ENCODE assay signal across 8 cellular contexts in the genomic region with DNA sequence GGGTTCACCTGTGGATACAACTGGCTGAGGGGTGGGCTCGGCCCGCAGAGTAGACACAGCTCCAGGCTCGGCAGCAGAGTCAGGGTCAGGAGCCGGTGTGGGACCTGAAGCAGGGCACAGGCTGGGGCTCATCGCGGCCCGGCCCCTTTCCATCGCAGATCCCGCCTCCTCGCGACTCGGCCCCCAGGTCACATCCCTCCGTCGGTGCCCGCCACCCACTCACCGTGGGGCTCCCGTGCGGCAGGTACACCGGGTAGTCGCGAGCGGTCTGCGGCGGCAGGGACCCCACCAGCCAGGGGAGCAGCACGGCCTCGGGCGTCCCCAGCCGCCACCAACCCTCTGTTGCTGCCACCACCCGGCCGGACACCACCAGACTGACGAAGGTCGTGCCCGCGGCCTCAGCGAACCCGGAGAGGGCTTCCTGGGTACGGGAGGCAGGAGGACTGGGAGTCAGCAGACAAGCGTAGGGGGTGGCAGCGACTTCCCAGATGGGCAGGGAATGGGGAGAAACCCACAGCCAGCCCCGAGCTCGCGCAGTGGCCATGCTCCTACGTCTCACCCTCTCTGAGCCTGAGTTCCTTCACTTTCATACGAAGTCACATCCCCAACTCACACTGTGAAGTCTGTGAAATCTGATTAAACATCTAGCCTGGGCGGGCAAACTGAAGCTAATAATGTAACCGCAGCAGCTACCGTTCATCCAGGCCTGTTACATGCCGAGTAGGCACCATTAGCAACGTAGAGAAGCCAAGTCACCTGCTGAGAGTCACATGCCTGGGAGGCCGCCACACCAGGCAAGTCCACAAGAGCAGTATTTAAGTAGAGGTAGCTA. TPM values are rescaled to one million over a fixed set of nuclear protein-coding genes. Genes with fewer than 3 reads are reported as not detected.
DNase-seq lines count a peak whose midpoint lies in the region; ATAC-seq, FAIRE-seq and TF ChIP-seq lines count a peak whose summit lies in the region.

No MANE protein-coding gene starts in this region.

- H3K4me2 ChIP-seq in A549 (peak overlapping the region; percentile 92), HepG2 (ENCODE audit: low read depth, low read length) (peak overlapping the region; percentile 79)

- peaks cover 21% of the 10 kb centered on the region for H3K4me1 ChIP-seq in A549
- no peaks in the 10 kb centered on the region; the same call in 1 of the 2 replicates for H3K4me1 ChIP-seq in HEK293 (ENCODE audit: control insufficient read depth, insufficient read depth, low read length)
- peaks cover 14% of the 10 kb centered on the region for H3K4me1 ChIP-seq in HepG2 (ENCODE audit: insufficient read depth, low read length)

- H3K9me3 ChIP-seq in A549, result no peaks in the 10 kb centered on the region
- H3K9me3 ChIP-seq in HEK293 (ENCODE audit: control insufficient read depth, insufficient read depth, low read depth, low read length), result no peaks in the 10 kb centered on the region
- H3K9me3 ChIP-seq in HepG2 (ENCODE audit: low read length), result no peaks in the 10 kb centered on the region

- no peaks in the 10 kb centered on the region for H3K27me3 Mint-ChIP-seq in activated B cell treated with CpG ODN at 0.5 μM for 24 hours
- peaks cover 3% of the 10 kb centered on the region for H3K27me3 Mint-ChIP-seq in dendritic cell treated with granulocyte-macrophage colony-stimulating factor and Interleukin-4, amounts not matched to agents 40 ng/mL and 50 ng/mL, for 4 days

- ATAC-seq in A549 (peak; percentile 44 to 56), activated B cell treated with CpG ODN at 0.5 μM for 24 hours (ENCODE audit: low read depth) (peak; percentile 43), HepG2 (peak; percentile 87), HG02763 (IDR thresholded peaks at IDR 0.05; ENCODE audit: unreplicated experiment) (no peak), HG03280 (IDR thresholded peaks at IDR 0.05; ENCODE audit: unreplicated experiment) (no peak)

- in situ Hi-C loops in HepG2 (cut with HindIII; ENCODE audit: extremely low pct_ligation_motif_present, low pct_unique_long_range_greater_than_20kb), result no loop called here

- no peaks in the 10 kb centered on the region for H3K27me3 ChIP-seq in HepG2 (ENCODE audit: control insufficient read depth in 1 of 2, insufficient read depth in 2 of 2, low read length in 2 of 2)

- H3K36me3 ChIP-seq in HEK293 (ENCODE audit: control insufficient read depth in 2 of 2, insufficient read depth in 1 of 2, low read length in 2 of 2), result peaks cover 6 to 40% of the 10 kb centered on the region in 2 experiments; a peak in 2 of 3 replicates
- H3K36me3 ChIP-seq in HepG2 (replicated peaks in 1 of 2; ENCODE audit: control insufficient read depth in 1 of 2, insufficient read depth in 2 of 2, low read length in 2 of 2), result no peaks in the 10 kb centered on the region; a peak in 1 of 5 replicates

- H2AFZ ChIP-seq in HepG2 (ENCODE audit: low read length), result peak overlapping the region; percentile 61

- H3K4me1 Mint-ChIP-seq in activated B cell treated with CpG ODN at 0.5 μM for 24 hours, result peaks cover 53% of the 10 kb centered on the region
- H3K4me1 Mint-ChIP-seq in dendritic cell treated with granulocyte-macrophage colony-stimulating factor and Interleukin-4, amounts not matched to agents 40 ng/mL and 50 ng/mL, for 4 days (ENCODE audit: low read depth), result peaks cover 69% of the 10 kb centered on the region

- H3K9me3 Mint-ChIP-seq in activated B cell treated with CpG ODN at 0.5 μM for 24 hours, result no peaks in the 10 kb centered on the region
- H3K9me3 Mint-ChIP-seq in dendritic cell treated with granulocyte-macrophage colony-stimulating factor and Interleukin-4, amounts not matched to agents 40 ng/mL and 50 ng/mL, for 4 days, result no peaks in the 10 kb centered on the region

- TF ChIP-seq CTCF in A549 (IDR thresholded peaks at IDR 0.05) (0 out of 3 replicates have a peak, but pooled peaks have one; percentile 15), HEK293 (tag by site-specific recombination; IDR thresholded peaks at IDR 0.05) (no peak), activated B cell treated with CpG ODN at 0.5 μM for 24 hours (IDR thresholded peaks at IDR 0.05) (no peak), HepG2 (CRISPR knock-in tag; IDR thresholded peaks at IDR 0.05) (peak; percentile 75)

- no peak for TF ChIP-seq EP300 in A549 (IDR thresholded peaks at IDR 0.05)
- TF ChIP-seq EP300 in HepG2 (IDR thresholded peaks at IDR 0.05; ENCODE audit: low read depth in 2 of 2, low read length in 2 of 2), result no peak
- TF ChIP-seq EP300 in HepG2 (CRISPR knock-in tag; IDR thresholded peaks at IDR 0.05; ENCODE audit: borderline replicate concordance), result no peak

- H3K4me3 ChIP-seq in A549, result peak overlapping the region; percentile 62
- H3K4me3 ChIP-seq in HEK293 (ENCODE audit: low read depth, low read length), result no peak overlapping the region
- H3K4me3 ChIP-seq in HepG2 (replicated peaks in 1 of 3; ENCODE audit: insufficient read depth in 1 of 3, low read depth in 2 of 3, low read length in 3 of 3), result peak overlapping the region; percentile 54 to 72 (median 62)

- 0 out of 5 replicates have a peak, but pooled peaks have one; percentile 20 to 23 for TF ChIP-seq RAD21 in A549 (conservative IDR thresholded peaks at IDR 0.05 in 1 of 2, IDR thresholded peaks at IDR 0.05 in 1 of 2)
- TF ChIP-seq RAD21 in HepG2 (CRISPR knock-in tag; IDR thresholded peaks at IDR 0.05), result peak; percentile 50

- intact Hi-C loops in activated B cell treated with CpG ODN at 0.5 μM for 24 hours (cut with micrococcal nuclease), result loop anchor here (2.0 kb wide), 1 partner anchor 119 kb away; a partner anchor contains a TSS
- intact Hi-C loops in dendritic cell treated with granulocyte-macrophage colony-stimulating factor and Interleukin-4, amounts not matched to agents 40 ng/mL and 50 ng/mL, for 4 days (cut with micrococcal nuclease), result no loop called here
- intact Hi-C loops in HepG2 (cut with micrococcal nuclease; ENCODE audit: unreplicated experiment), result no loop called here

- H3K36me3 Mint-ChIP-seq in activated B cell treated with CpG ODN at 0.5 μM for 24 hours (ENCODE audit: low read depth), result peaks cover 15% of the 10 kb centered on the region
- peaks cover 58% of the 10 kb centered on the region for H3K36me3 Mint-ChIP-seq in dendritic cell treated with granulocyte-macrophage colony-stimulating factor and Interleukin-4, amounts not matched to agents 40 ng/mL and 50 ng/mL, for 4 days (ENCODE audit: low read depth)

- CTCF ChIA-PET in A549 (lab: Yijun Ruan, JAX) (interaction anchor here (0.7 to 3.1 kb wide), 15 partner anchors 17 to 131 kb away, joined by 3 to 16 read pairs (median 3); no protein-coding TSS in a partner anchor), HEK293 (lab: Yijun Ruan, JAX) (interaction anchor here (0.6 to 1.1 kb wide), 5 partner anchors 12 to 124 kb away, joined by 3 to 6 read pairs (median 3); no protein-coding TSS in a partner anchor), activated B cell treated with CpG ODN at 0.5 μM for 24 hours (lab: Charles Lee) (no interaction called here), HepG2 (lab: Yijun Ruan, JAX; ENCODE audit: low intra/inter-chr PET ratio, low total read pairs) (no interaction called here)

- no peak for FAIRE-seq in A549 (lab: Jason Lieb, UNC)
- no peak for FAIRE-seq in HepG2 (lab: Jason Lieb, UNC)

- BruUV-seq in HepG2 (replicated peaks; lab: Mats Ljungman, UMichigan), result no TSS peak

- TF ChIP-seq POLR2A in A549 (IDR thresholded peaks at IDR 0.05; ENCODE audit: low read length) (no peak), HepG2 (IDR thresholded peaks at IDR 0.05; ENCODE audit: insufficient read depth in 1 of 2, low read depth in 2 of 2, low read length in 2 of 2) (no peak)

- H3K79me2 ChIP-seq in HepG2 (ENCODE audit: insufficient read depth, low read length), result no peaks in the 10 kb centered on the region

- 48% methylated on average over 50 of the region's 50 CpGs for WGBS in A549 (ENCODE audit: missing lambda C conversion rate)
- WGBS in HepG2 (ENCODE audit: low lambda C conversion rate), result 8% methylated on average over 25 of the region's 50 CpGs

- DNase-seq in A549 (ENCODE audit: low read depth in 1 of 2, low spot score in 1 of 2) (peak; percentile 42 to 60), activated B cell treated with CpG ODN at 0.5 μM for 24 hours (peak; percentile 69), HepG2 (ENCODE audit: low spot score) (peak; percentile 35)
- peak; percentile 42 to 46 for DNase-seq in stimulated activated CD4-positive, alpha-beta T cell treated with anti-CD3 and anti-CD28 coated beads, Interleukin-4, amount 100 ng/mL, for 4 hours

- H3K27ac ChIP-seq in A549 (peak overlapping the region; percentile 58 to 72), HEK293 (ENCODE audit: extremely low read depth, low read depth, low read length) (no peak overlapping the region), HepG2 (ENCODE audit: extremely low read length, insufficient read depth, low read length) (no peak overlapping the region)

- POLR2A ChIA-PET in A549 (lab: Yijun Ruan, JAX), result interaction anchor here (1.0 kb wide), 1 partner anchor 134 kb away, joined by 3 read pairs; no protein-coding TSS in a partner anchor
- POLR2A ChIA-PET in HEK293 (lab: Yijun Ruan, JAX), result interaction anchor here (0.7 to 1.4 kb wide), 3 partner anchors 41 to 56 kb away, joined by 3 to 6 read pairs (median 5); a partner anchor contains a TSS
- POLR2A ChIA-PET in activated B cell treated with CpG ODN at 0.5 μM for 24 hours (lab: Charles Lee), result interaction anchor here (0.5 to 1.8 kb wide), 10 partner anchors 41 to 272 kb away, joined by 3 to 10 read pairs (median 4); a partner anchor contains a TSS
- POLR2A ChIA-PET in HepG2 (lab: Yijun Ruan, JAX), result interaction anchor here (0.9 to 1.7 kb wide), 5 partner anchors 38 to 169 kb away, joined by 3 to 5 read pairs (median 4); a partner anchor contains a TSS

- H4K20me1 ChIP-seq in HepG2 (ENCODE audit: insufficient read depth, low read length), result no peaks in the 10 kb centered on the region

- peak overlapping the region; percentile 74 for H3K27ac Mint-ChIP-seq in activated B cell treated with CpG ODN at 0.5 μM for 24 hours
- H3K27ac Mint-ChIP-seq in dendritic cell treated with granulocyte-macrophage colony-stimulating factor and Interleukin-4, amounts not matched to agents 40 ng/mL and 50 ng/mL, for 4 days, result peak overlapping the region; percentile 89

- peak overlapping the region; percentile 52 for H3K9ac ChIP-seq in HepG2 (ENCODE audit: insufficient read depth, low read depth, low read length)

- H3K4me3 Mint-ChIP-seq in activated B cell treated with CpG ODN at 0.5 μM for 24 hours, result peak overlapping the region; percentile 91
- peak overlapping the region; percentile 94 for H3K4me3 Mint-ChIP-seq in dendritic cell treated with granulocyte-macrophage colony-stimulating factor and Interleukin-4, amounts not matched to agents 40 ng/mL and 50 ng/mL, for 4 days

RNA-seq across cellular contexts. Expression of a gene that starts 3.7 kb away (rescaled TPM):
- 12.5 and 14.5 TPM in 2 replicates for polyA plus RNA-seq in A549 (2011; rRNA removed)
- 12.7 and 18.9 TPM in 2 replicates for polyA plus RNA-seq in A549 (2012; cell fraction: cytosol; rRNA removed)
- 21.9 and 26.7 TPM in 2 replicates for polyA plus RNA-seq in A549 (2012; cell fraction: nucleus; rRNA removed)
- polyA plus RNA-seq in A549 (2017; fragmentation: RNase III; extraction: RNeasy Plus Mini Kit Qiagen cat#74134 plus additional on column Dnase treatment), result 15.9 to 23.7 TPM (median 21.7 TPM) in 3 replicates
- 7.7 and 9.9 TPM in 2 replicates for polyA minus RNA-seq in A549 (2011; rRNA and poly(A)+ RNA removed)
- total RNA-seq in activated B cell treated with CpG ODN at 0.5 μM for 24 hours, result 12.0 and 15.0 TPM in 2 replicates
- not detected in 2 replicates for total RNA-seq in HepG2 (2016; rRNA removed; fragmentation: Illumina TruSeq; extraction: Trizol)
- total RNA-seq in HepG2 (2016; cell fraction: cytosol; rRNA removed; fragmentation: Illumina TruSeq; extraction: Trizol; ENCODE audit: low read depth), result 0.44 TPM in 1 of 2 replicates, not detected in the other
- not detected in 2 replicates for total RNA-seq in HepG2 (2016; cell fraction: insoluble cytoplasmic fraction; rRNA removed; fragmentation: Illumina TruSeq; extraction: Trizol)
- total RNA-seq in HepG2 (2016; cell fraction: membrane; rRNA removed; fragmentation: Illumina TruSeq; extraction: Trizol), result 0.31 TPM in 1 of 2 replicates, not detected in the other
- total RNA-seq in HepG2 (2016; cell fraction: nucleus; rRNA removed; fragmentation: Illumina TruSeq; extraction: Trizol), result not detected in 2 replicates
- polyA plus RNA-seq in HepG2 (2011; rRNA removed), result 0.07 and 0.08 TPM in 2 replicates
- 0.08 and 0.14 TPM in 2 replicates for polyA plus RNA-seq in HepG2 (2011; cell fraction: cytosol; rRNA removed)
- polyA plus RNA-seq in HepG2 (2011; cell fraction: nucleus; rRNA removed), result 0.32 and 0.38 TPM in 2 replicates
- 0.21 and 0.63 TPM in 2 replicates for polyA plus RNA-seq in HepG2 (2012)
- polyA plus RNA-seq in HepG2 (2016; cell fraction: cytosol; fragmentation: Illumina TruSeq; extraction: Trizol; ENCODE audit: low read depth), result 0.26 TPM in 1 of 2 replicates, not detected in the other
- not detected in 2 replicates for polyA plus RNA-seq in HepG2 (2016; cell fraction: insoluble cytoplasmic fraction; fragmentation: Illumina TruSeq; extraction: Trizol; ENCODE audit: low read depth)
- polyA plus RNA-seq in HepG2 (2016; cell fraction: membrane; fragmentation: Illumina TruSeq; extraction: Trizol; ENCODE audit: low read depth), result 0.22 TPM in 1 of 2 replicates, not detected in the other
- not detected in 2 replicates for polyA plus RNA-seq in HepG2 (2016; cell fraction: nucleus; fragmentation: Illumina TruSeq; extraction: Trizol; ENCODE audit: insufficient read depth, low read depth)
- polyA minus RNA-seq in HepG2 (2011; rRNA and poly(A)+ RNA removed; ENCODE audit: low replicate concordance), result not detected in 2 replicates
- not detected in 2 replicates for polyA minus RNA-seq in HepG2 (2011; cell fraction: cytosol; rRNA and poly(A)+ RNA removed)
- not detected in 2 replicates for polyA minus RNA-seq in HepG2 (2011; cell fraction: nucleus; rRNA and poly(A)+ RNA removed)

RNA-seq across cellular contexts. Expression of a gene that starts 8.7 kb away (rescaled TPM):
- 20.4 and 27.1 TPM in 2 replicates for polyA plus RNA-seq in A549 (2011; rRNA removed)
- 50.8 and 56.5 TPM in 2 replicates for polyA plus RNA-seq in A549 (2012; cell fraction: cytosol; rRNA removed)
- 106 and 124 TPM in 2 replicates for polyA plus RNA-seq in A549 (2012; cell fraction: nucleus; rRNA removed)
- 36.4 to 41.6 TPM (median 40.1 TPM) in 3 replicates for polyA plus RNA-seq in A549 (2017; fragmentation: RNase III; extraction: RNeasy Plus Mini Kit Qiagen cat#74134 plus additional on column Dnase treatment)
- 37.2 and 52.2 TPM in 2 replicates for polyA minus RNA-seq in A549 (2011; rRNA and poly(A)+ RNA removed)
- total RNA-seq in activated B cell treated with CpG ODN at 0.5 μM for 24 hours, result 70.1 and 88.8 TPM in 2 replicates
- total RNA-seq in HepG2 (2016; rRNA removed; fragmentation: Illumina TruSeq; extraction: Trizol), result 11.1 and 11.3 TPM in 2 replicates
- 3.0 and 3.1 TPM in 2 replicates for total RNA-seq in HepG2 (2016; cell fraction: cytosol; rRNA removed; fragmentation: Illumina TruSeq; extraction: Trizol; ENCODE audit: low read depth)
- 10.4 and 11.0 TPM in 2 replicates for total RNA-seq in HepG2 (2016; cell fraction: insoluble cytoplasmic fraction; rRNA removed; fragmentation: Illumina TruSeq; extraction: Trizol)
- total RNA-seq in HepG2 (2016; cell fraction: membrane; rRNA removed; fragmentation: Illumina TruSeq; extraction: Trizol), result 6.7 and 8.6 TPM in 2 replicates
- total RNA-seq in HepG2 (2016; cell fraction: nucleus; rRNA removed; fragmentation: Illumina TruSeq; extraction: Trizol), result 18.0 and 18.4 TPM in 2 replicates
- polyA plus RNA-seq in HepG2 (2011; rRNA removed), result 13.3 and 15.1 TPM in 2 replicates
- 5.3 and 5.7 TPM in 2 replicates for polyA plus RNA-seq in HepG2 (2011; cell fraction: cytosol; rRNA removed)
- polyA plus RNA-seq in HepG2 (2011; cell fraction: nucleus; rRNA removed), result 48.1 and 61.9 TPM in 2 replicates
- 17.3 and 20.9 TPM in 2 replicates for polyA plus RNA-seq in HepG2 (2012)
- polyA plus RNA-seq in HepG2 (2016; cell fraction: cytosol; fragmentation: Illumina TruSeq; extraction: Trizol; ENCODE audit: low read depth), result 5.1 and 5.2 TPM in 2 replicates
- polyA plus RNA-seq in HepG2 (2016; cell fraction: insoluble cytoplasmic fraction; fragmentation: Illumina TruSeq; extraction: Trizol; ENCODE audit: low read depth), result 16.3 and 22.3 TPM in 2 replicates
- 7.9 and 9.9 TPM in 2 replicates for polyA plus RNA-seq in HepG2 (2016; cell fraction: membrane; fragmentation: Illumina TruSeq; extraction: Trizol; ENCODE audit: low read depth)
- polyA plus RNA-seq in HepG2 (2016; cell fraction: nucleus; fragmentation: Illumina TruSeq; extraction: Trizol; ENCODE audit: insufficient read depth, low read depth), result 46.3 and 50.3 TPM in 2 replicates
- 31.2 and 56.4 TPM in 2 replicates for polyA minus RNA-seq in HepG2 (2011; rRNA and poly(A)+ RNA removed; ENCODE audit: low replicate concordance)
- 9.1 and 11.4 TPM in 2 replicates for polyA minus RNA-seq in HepG2 (2011; cell fraction: cytosol; rRNA and poly(A)+ RNA removed)
- 21.9 and 22.9 TPM in 2 replicates for polyA minus RNA-seq in HepG2 (2011; cell fraction: nucleus; rRNA and poly(A)+ RNA removed)

RNA-seq across cellular contexts. Expression of a gene that starts 41.6 kb away (rescaled TPM):
- polyA plus RNA-seq in A549 (2011; rRNA removed) (27.7 and 41.2 TPM in 2 replicates), A549 (2017; fragmentation: RNase III; extraction: RNeasy Plus Mini Kit Qiagen cat#74134 plus additional on column Dnase treatment) (119 to 153 TPM (median 147 TPM) in 3 replicates), HepG2 (2011; rRNA removed) (63.5 and 77.7 TPM in 2 replicates)
- polyA plus RNA-seq in A549 (2012; cell fraction: cytosol; rRNA removed), result 111 and 150 TPM in 2 replicates
- polyA plus RNA-seq in A549 (2012; cell fraction: nucleus; rRNA removed), result 235 and 351 TPM in 2 replicates
- 60.2 and 109 TPM in 2 replicates for polyA minus RNA-seq in A549 (2011; rRNA and poly(A)+ RNA removed)
- total RNA-seq in activated B cell treated with CpG ODN at 0.5 μM for 24 hours (103 and 107 TPM in 2 replicates), HepG2 (2016; rRNA removed; fragmentation: Illumina TruSeq; extraction: Trizol) (59.4 and 68.5 TPM in 2 replicates)
- total RNA-seq in HepG2 (2016; cell fraction: cytosol; rRNA removed; fragmentation: Illumina TruSeq; extraction: Trizol; ENCODE audit: low read depth), result 30.7 and 36.0 TPM in 2 replicates
- total RNA-seq in HepG2 (2016; cell fraction: insoluble cytoplasmic fraction; rRNA removed; fragmentation: Illumina TruSeq; extraction: Trizol), result 67.3 and 74.4 TPM in 2 replicates
- total RNA-seq in HepG2 (2016; cell fraction: membrane; rRNA removed; fragmentation: Illumina TruSeq; extraction: Trizol), result 45.7 and 54.4 TPM in 2 replicates
- total RNA-seq in HepG2 (2016; cell fraction: nucleus; rRNA removed; fragmentation: Illumina TruSeq; extraction: Trizol), result 68.2 and 84.3 TPM in 2 replicates
- polyA plus RNA-seq in HepG2 (2011; cell fraction: cytosol; rRNA removed), result 27.3 and 44.2 TPM in 2 replicates
- 387 and 441 TPM in 2 replicates for polyA plus RNA-seq in HepG2 (2011; cell fraction: nucleus; rRNA removed)
- 72.7 and 99.0 TPM in 2 replicates for polyA plus RNA-seq in HepG2 (2012)
- polyA plus RNA-seq in HepG2 (2016; cell fraction: cytosol; fragmentation: Illumina TruSeq; extraction: Trizol; ENCODE audit: low read depth), result 24.0 and 27.8 TPM in 2 replicates
- 78.0 and 94.4 TPM in 2 replicates for polyA plus RNA-seq in HepG2 (2016; cell fraction: insoluble cytoplasmic fraction; fragmentation: Illumina TruSeq; extraction: Trizol; ENCODE audit: low read depth)
- 34.7 and 37.3 TPM in 2 replicates for polyA plus RNA-seq in HepG2 (2016; cell fraction: membrane; fragmentation: Illumina TruSeq; extraction: Trizol; ENCODE audit: low read depth)
- polyA plus RNA-seq in HepG2 (2016; cell fraction: nucleus; fragmentation: Illumina TruSeq; extraction: Trizol; ENCODE audit: insufficient read depth, low read depth), result 178 and 181 TPM in 2 replicates
- polyA minus RNA-seq in HepG2 (2011; rRNA and poly(A)+ RNA removed; ENCODE audit: low replicate concordance), result 73.5 and 109 TPM in 2 replicates
- 42.8 and 45.1 TPM in 2 replicates for polyA minus RNA-seq in HepG2 (2011; cell fraction: cytosol; rRNA and poly(A)+ RNA removed)
- 69.0 and 75.8 TPM in 2 replicates for polyA minus RNA-seq in HepG2 (2011; cell fraction: nucleus; rRNA and poly(A)+ RNA removed)

RNA-seq across cellular contexts. Expression of a gene that starts 42.6 kb away (rescaled TPM):
- 36.6 and 41.6 TPM in 2 replicates for polyA plus RNA-seq in A549 (2011; rRNA removed)
- polyA plus RNA-seq in A549 (2012; cell fraction: cytosol; rRNA removed), result 68.6 and 83.9 TPM in 2 replicates
- 133 and 183 TPM in 2 replicates for polyA plus RNA-seq in A549 (2012; cell fraction: nucleus; rRNA removed)
- polyA plus RNA-seq in A549 (2017; fragmentation: RNase III; extraction: RNeasy Plus Mini Kit Qiagen cat#74134 plus additional on column Dnase treatment), result 53.4 to 62.1 TPM (median 58.6 TPM) in 3 replicates
- polyA minus RNA-seq in A549 (2011; rRNA and poly(A)+ RNA removed), result 58.4 and 76.3 TPM in 2 replicates
- 56.7 and 60.6 TPM in 2 replicates for total RNA-seq in activated B cell treated with CpG ODN at 0.5 μM for 24 hours
- 21.8 and 22.7 TPM in 2 replicates for total RNA-seq in HepG2 (2016; rRNA removed; fragmentation: Illumina TruSeq; extraction: Trizol)
- 9.5 and 10.1 TPM in 2 replicates for total RNA-seq in HepG2 (2016; cell fraction: cytosol; rRNA removed; fragmentation: Illumina TruSeq; extraction: Trizol; ENCODE audit: low read depth)
- total RNA-seq in HepG2 (2016; cell fraction: insoluble cytoplasmic fraction; rRNA removed; fragmentation: Illumina TruSeq; extraction: Trizol), result 19.1 and 23.8 TPM in 2 replicates
- total RNA-seq in HepG2 (2016; cell fraction: membrane; rRNA removed; fragmentation: Illumina TruSeq; extraction: Trizol), result 19.2 and 20.5 TPM in 2 replicates
- 16.2 and 20.1 TPM in 2 replicates for total RNA-seq in HepG2 (2016; cell fraction: nucleus; rRNA removed; fragmentation: Illumina TruSeq; extraction: Trizol)
- polyA plus RNA-seq in HepG2 (2011; rRNA removed), result 39.7 and 49.9 TPM in 2 replicates
- 30.4 and 48.4 TPM in 2 replicates for polyA plus RNA-seq in HepG2 (2011; cell fraction: cytosol; rRNA removed)
- 84.4 and 99.0 TPM in 2 replicates for polyA plus RNA-seq in HepG2 (2011; cell fraction: nucleus; rRNA removed)
- polyA plus RNA-seq in HepG2 (2012), result 35.2 and 42.3 TPM in 2 replicates
- polyA plus RNA-seq in HepG2 (2016; cell fraction: cytosol; fragmentation: Illumina TruSeq; extraction: Trizol; ENCODE audit: low read depth), result 6.6 and 7.7 TPM in 2 replicates
- polyA plus RNA-seq in HepG2 (2016; cell fraction: insoluble cytoplasmic fraction; fragmentation: Illumina TruSeq; extraction: Trizol; ENCODE audit: low read depth), result 24.6 and 33.0 TPM in 2 replicates
- polyA plus RNA-seq in HepG2 (2016; cell fraction: membrane; fragmentation: Illumina TruSeq; extraction: Trizol; ENCODE audit: low read depth), result 13.4 and 16.8 TPM in 2 replicates
- 38.5 and 39.3 TPM in 2 replicates for polyA plus RNA-seq in HepG2 (2016; cell fraction: nucleus; fragmentation: Illumina TruSeq; extraction: Trizol; ENCODE audit: insufficient read depth, low read depth)
- polyA minus RNA-seq in HepG2 (2011; rRNA and poly(A)+ RNA removed; ENCODE audit: low replicate concordance), result 97.4 and 189 TPM in 2 replicates
- polyA minus RNA-seq in HepG2 (2011; cell fraction: cytosol; rRNA and poly(A)+ RNA removed), result 53.7 and 56.5 TPM in 2 replicates
- 24.7 and 29.2 TPM in 2 replicates for polyA minus RNA-seq in HepG2 (2011; cell fraction: nucleus; rRNA and poly(A)+ RNA removed)

RNA-seq across cellular contexts. Expression of a gene that starts 46.3 kb away (rescaled TPM):
- polyA plus RNA-seq in A549 (2011; rRNA removed) (not detected in 2 replicates), A549 (2017; fragmentation: RNase III; extraction: RNeasy Plus Mini Kit Qiagen cat#74134 plus additional on column Dnase treatment) (not detected in 3 replicates), HepG2 (2011; rRNA removed) (0.03 and 0.21 TPM in 2 replicates)
- polyA plus RNA-seq in A549 (2012; cell fraction: cytosol; rRNA removed), result 0.03 TPM in 1 of 2 replicates, not detected in the other
- polyA plus RNA-seq in A549 (2012; cell fraction: nucleus; rRNA removed), result 0.06 TPM in 1 of 2 replicates, not detected in the other
- not detected in 2 replicates for polyA minus RNA-seq in A549 (2011; rRNA and poly(A)+ RNA removed)
- total RNA-seq in activated B cell treated with CpG ODN at 0.5 μM for 24 hours (0.39 and 0.55 TPM in 2 replicates), HepG2 (2016; rRNA removed; fragmentation: Illumina TruSeq; extraction: Trizol) (not detected in 2 replicates)
- not detected in 2 replicates for total RNA-seq in HepG2 (2016; cell fraction: cytosol; rRNA removed; fragmentation: Illumina TruSeq; extraction: Trizol; ENCODE audit: low read depth)
- total RNA-seq in HepG2 (2016; cell fraction: insoluble cytoplasmic fraction; rRNA removed; fragmentation: Illumina TruSeq; extraction: Trizol), result not detected in 2 replicates
- not detected in 2 replicates for total RNA-seq in HepG2 (2016; cell fraction: membrane; rRNA removed; fragmentation: Illumina TruSeq; extraction: Trizol)
- total RNA-seq in HepG2 (2016; cell fraction: nucleus; rRNA removed; fragmentation: Illumina TruSeq; extraction: Trizol), result not detected in 2 replicates
- 0.04 and 0.09 TPM in 2 replicates for polyA plus RNA-seq in HepG2 (2011; cell fraction: cytosol; rRNA removed)
- polyA plus RNA-seq in HepG2 (2011; cell fraction: nucleus; rRNA removed), result 0.40 and 0.47 TPM in 2 replicates
- polyA plus RNA-seq in HepG2 (2012), result 0.16 TPM in 1 of 2 replicates, not detected in the other
- polyA plus RNA-seq in HepG2 (2016; cell fraction: cytosol; fragmentation: Illumina TruSeq; extraction: Trizol; ENCODE audit: low read depth), result not detected in 2 replicates
- not detected in 2 replicates for polyA plus RNA-seq in HepG2 (2016; cell fraction: insoluble cytoplasmic fraction; fragmentation: Illumina TruSeq; extraction: Trizol; ENCODE audit: low read depth)
- not detected in 2 replicates for polyA plus RNA-seq in HepG2 (2016; cell fraction: membrane; fragmentation: Illumina TruSeq; extraction: Trizol; ENCODE audit: low read depth)
- not detected in 2 replicates for polyA plus RNA-seq in HepG2 (2016; cell fraction: nucleus; fragmentation: Illumina TruSeq; extraction: Trizol; ENCODE audit: insufficient read depth, low read depth)
- polyA minus RNA-seq in HepG2 (2011; rRNA and poly(A)+ RNA removed; ENCODE audit: low replicate concordance), result 0.12 TPM in 1 of 2 replicates, not detected in the other
- polyA minus RNA-seq in HepG2 (2011; cell fraction: cytosol; rRNA and poly(A)+ RNA removed), result not detected in 2 replicates
- polyA minus RNA-seq in HepG2 (2011; cell fraction: nucleus; rRNA and poly(A)+ RNA removed), result not detected in 2 replicates

Comparison
In these comparisons a context has a peak if more than half of its experiments do, and no peak if none do; other contexts are left out.
1. ATAC-seq: peak in A549 (2 of 2), activated B cell treated with CpG ODN at 0.5 μM for 24 hours (single experiment) and HepG2 (single experiment); none in HG02763 (single experiment) and HG03280 (single experiment).
2. H3K27ac ChIP-seq: peak in A549 (2 of 2); none in HEK293 (single experiment) and HepG2 (single experiment).
3. CTCF ChIP-seq: peak in A549 (single experiment) and HepG2 (single experiment); none in HEK293 (single experiment) and activated B cell treated with CpG ODN at 0.5 μM for 24 hours (single experiment).
4. CTCF ChIA-PET loops: an anchor here in A549 (0.7 to 3.1 kb wide) and HEK293 (0.6 to 1.1 kb wide); none called in activated B cell treated with CpG ODN at 0.5 μM for 24 hours and HepG2.
5. Peak in every context shown above with its lines, with median percentiles within 50 percentile points of each other: DNase-seq.